8 cellular contexts compared by ENCODE assay signal in the genomic region with DNA sequence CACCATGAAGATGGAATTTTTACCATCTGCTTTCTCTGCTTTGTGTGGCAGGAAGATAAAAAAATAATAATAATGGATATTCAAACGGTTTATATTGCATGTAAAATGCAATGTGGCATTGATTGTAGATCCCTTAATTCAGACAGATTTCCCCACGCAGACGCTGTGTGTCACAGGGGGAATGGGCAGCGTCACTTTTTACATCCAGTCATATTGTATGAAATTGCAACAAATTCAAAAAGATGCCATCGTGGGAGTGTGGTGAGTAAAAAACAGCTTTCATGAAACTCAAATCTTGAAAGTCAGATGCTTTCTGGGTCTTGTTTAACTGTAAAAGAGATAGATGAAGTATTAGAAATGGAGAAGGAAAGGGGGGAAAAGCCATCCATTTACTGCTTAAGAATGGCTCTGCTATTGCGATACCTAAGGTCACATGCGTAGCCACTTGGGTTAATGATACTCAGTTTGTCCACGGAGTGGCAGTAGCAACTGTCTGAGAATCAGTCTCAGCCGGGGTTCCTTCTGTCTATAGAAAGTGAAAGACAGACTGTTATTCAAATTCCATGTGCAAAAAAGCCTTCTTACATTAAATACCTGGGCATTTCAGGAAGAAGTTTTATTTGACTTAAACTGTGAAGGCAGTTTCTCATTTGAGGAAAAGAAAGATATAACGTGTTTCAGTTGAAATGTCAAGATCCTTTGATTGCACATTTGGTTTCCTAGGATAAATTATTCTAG. TPM values are rescaled to one million over a fixed set of nuclear protein-coding genes. Genes with fewer than 3 reads are reported as not detected.
DNase-seq lines count a peak whose midpoint lies in the region; ATAC-seq and TF ChIP-seq lines count a peak whose summit lies in the region.

No MANE protein-coding gene starts in this region.

- intact Hi-C loops in CD14-positive monocyte (cut with micrococcal nuclease): loop anchor here (2.0 to 10.0 kb wide), 4 partner anchors 55 to 192 kb away; no protein-coding TSS in a partner anchor

- H3K4me3 Mint-ChIP-seq in CD14-positive monocyte: peak overlapping the region in 1 of 2 donors; percentile 36
- peak overlapping the region; percentile 42 for H3K4me3 Mint-ChIP-seq in activated CD8-positive, alpha-beta T cell treated with anti-CD3 and anti-CD28 coated beads, Interleukin-2, amount 10 ng/mL, durations not matched to agents 7 days and 5 days

- H3K4me1 ChIP-seq in suprapubic skin: peaks cover 27% of the 10 kb centered on the region

- no peaks in the 10 kb centered on the region for H3K9me3 ChIP-seq in suprapubic skin

- no peaks in the 10 kb centered on the region for H3K27me3 ChIP-seq in suprapubic skin

- TF ChIP-seq CTCF in CD14-positive monocyte (IDR thresholded peaks at IDR 0.05) (peak; percentile 80), epithelial cell of proximal tubule (conservative IDR thresholded peaks at IDR 0.05; ENCODE audit: low read depth, low read length) (peak; percentile 78), suprapubic skin (IDR thresholded peaks at IDR 0.05) (peak; percentile 57 to 78)

- H3K9me3 Mint-ChIP-seq in CD14-positive monocyte: no peaks in the 10 kb centered on the region
- no peaks in the 10 kb centered on the region for H3K9me3 Mint-ChIP-seq in activated CD8-positive, alpha-beta T cell treated with anti-CD3 and anti-CD28 coated beads, Interleukin-2, amount 10 ng/mL, durations not matched to agents 7 days and 5 days (ENCODE audit: insufficient read depth)

- ATAC-seq in GM19035 (IDR thresholded peaks at IDR 0.05; ENCODE audit: unreplicated experiment) (peak; percentile 97), HG03175 (IDR thresholded peaks at IDR 0.05; ENCODE audit: unreplicated experiment) (peak; percentile 98)
- ATAC-seq in activated CD8-positive, alpha-beta T cell treated with anti-CD3 and anti-CD28 coated beads, Interleukin-2, amount 10 ng/mL, durations not matched to agents 7 days and 5 days: peak; percentile 99

- CTCF ChIA-PET in activated CD8-positive, alpha-beta T cell treated with anti-CD3 and anti-CD28 coated beads, Interleukin-2, amount 10 ng/mL, durations not matched to agents 7 days and 5 days (lab: Charles Lee): interaction anchor here (0.7 to 12.9 kb wide), 24 partner anchors 14 to 232 kb away, joined by 3 to 207 read pairs (median 4); partner anchors contain the start of gene ANKRD28

- WGBS in suprapubic skin: 32% methylated on average over 10 of the region's 10 CpGs

- no peak overlapping the region for H3K27ac Mint-ChIP-seq in CD14-positive monocyte
- no peak overlapping the region for H3K27ac Mint-ChIP-seq in activated CD8-positive, alpha-beta T cell treated with anti-CD3 and anti-CD28 coated beads, Interleukin-2, amount 10 ng/mL, durations not matched to agents 7 days and 5 days

- peaks cover 11 to 15% of the 10 kb centered on the region in 2 donors for H3K36me3 Mint-ChIP-seq in CD14-positive monocyte
- H3K36me3 Mint-ChIP-seq in activated CD8-positive, alpha-beta T cell treated with anti-CD3 and anti-CD28 coated beads, Interleukin-2, amount 10 ng/mL, durations not matched to agents 7 days and 5 days (ENCODE audit: low read depth): no peaks in the 10 kb centered on the region

- peaks cover 2% of the 10 kb centered on the region in 3 donors for H3K27me3 Mint-ChIP-seq in CD14-positive monocyte (ENCODE audit: low read depth in 3 of 3)
- H3K27me3 Mint-ChIP-seq in activated CD8-positive, alpha-beta T cell treated with anti-CD3 and anti-CD28 coated beads, Interleukin-2, amount 10 ng/mL, durations not matched to agents 7 days and 5 days (ENCODE audit: low read depth): no peaks in the 10 kb centered on the region

- TF ChIP-seq EP300 in suprapubic skin (IDR thresholded peaks at IDR 0.05): no peak

- H3K27ac ChIP-seq in suprapubic skin: no peak overlapping the region

- POLR2A ChIA-PET in activated CD8-positive, alpha-beta T cell treated with anti-CD3 and anti-CD28 coated beads, Interleukin-2, amount 10 ng/mL, durations not matched to agents 7 days and 5 days (lab: Charles Lee): no interaction called here

- H3K4me3 ChIP-seq in epithelial cell of proximal tubule (ENCODE audit: low read depth, low read length) (peak overlapping the region; percentile 39), suprapubic skin (peak overlapping the region; percentile 8)

- peak; percentile 77 for DNase-seq in CD14-positive monocyte (ENCODE audit: low spot score)
- peak; percentile 64 for DNase-seq in NCI-H748 (lab: John Stamatoyannopoulos, UW; ENCODE audit: unreplicated experiment)
- peak; percentile 84 for DNase-seq in activated CD8-positive, alpha-beta T cell treated with anti-CD3 and anti-CD28 coated beads, Interleukin-2, amount 10 ng/mL, durations not matched to agents 7 days and 5 days
- no peak for DNase-seq in epithelial cell of proximal tubule (ENCODE audit: low read depth)
- peak; percentile 89 for DNase-seq in myocyte (ENCODE audit: low read depth)
- DNase-seq in suprapubic skin (ENCODE audit: low spot score in 2 of 2): no peak

- TF ChIP-seq POLR2A in suprapubic skin (IDR thresholded peaks at IDR 0.05): no peak

- peaks cover 8% of the 10 kb centered on the region for H3K4me1 Mint-ChIP-seq in CD14-positive monocyte
- peaks cover 24% of the 10 kb centered on the region for H3K4me1 Mint-ChIP-seq in activated CD8-positive, alpha-beta T cell treated with anti-CD3 and anti-CD28 coated beads, Interleukin-2, amount 10 ng/mL, durations not matched to agents 7 days and 5 days (ENCODE audit: low read depth)

- H3K36me3 ChIP-seq in suprapubic skin: no peaks in the 10 kb centered on the region

RNA-seq across cellular contexts. Expression of gene BTD, which starts 28.5 kb away (rescaled TPM):
- polyA plus RNA-seq in CD14-positive monocyte: 10 to 100 TPM; 19.3 to 24.0 TPM
- total RNA-seq in activated CD8-positive, alpha-beta T cell treated with anti-CD3 and anti-CD28 coated beads, Interleukin-2, amount 10 ng/mL, durations not matched to agents 7 days and 5 days: 1 to 10 TPM; 7.1 to 7.5 TPM
- total RNA-seq in epithelial cell of proximal tubule: 12.1 and 16.0 TPM in 2 replicates
- 22.9 and 26.7 TPM in 2 replicates for total RNA-seq in myocyte
- 20.9 TPM for polyA plus RNA-seq in myocyte (2012)
- total RNA-seq in suprapubic skin: 10 to 100 TPM; 16.9 to 25.9 (median 19.1) TPM

RNA-seq across cellular contexts. Expression of gene HACL1, which starts 28.7 kb away (rescaled TPM):
- polyA plus RNA-seq in CD14-positive monocyte: 10 to 100 TPM; 22.3 to 27.2 TPM
- 10 to 100 TPM; 23.9 to 24.9 TPM for total RNA-seq in activated CD8-positive, alpha-beta T cell treated with anti-CD3 and anti-CD28 coated beads, Interleukin-2, amount 10 ng/mL, durations not matched to agents 7 days and 5 days
- total RNA-seq in epithelial cell of proximal tubule (17.9 and 22.1 TPM in 2 replicates), myocyte (11.2 and 11.7 TPM in 2 replicates), suprapubic skin (10 to 100 TPM; 13.1 to 33.0 (median 19.5) TPM)
- 10.2 TPM for polyA plus RNA-seq in myocyte (2012)

Comparison
In these comparisons a context has a peak if more than half of its experiments do, and no peak if none do; other contexts are left out.
1. DNase-seq: peak in CD14-positive monocyte (single experiment), NCI-H748 (single experiment), activated CD8-positive, alpha-beta T cell treated with anti-CD3 and anti-CD28 coated beads, Interleukin-2, amount 10 ng/mL, durations not matched to agents 7 days and 5 days (single experiment) and myocyte (single experiment); none in epithelial cell of proximal tubule (single experiment) and suprapubic skin (0 of 2).
2. Peak in every context shown above with its lines, with median percentiles within 50 percentile points of each other: CTCF ChIP-seq and ATAC-seq.